Comparison of ENCODE assay signal across 18 cellular contexts in the genomic region with DNA sequence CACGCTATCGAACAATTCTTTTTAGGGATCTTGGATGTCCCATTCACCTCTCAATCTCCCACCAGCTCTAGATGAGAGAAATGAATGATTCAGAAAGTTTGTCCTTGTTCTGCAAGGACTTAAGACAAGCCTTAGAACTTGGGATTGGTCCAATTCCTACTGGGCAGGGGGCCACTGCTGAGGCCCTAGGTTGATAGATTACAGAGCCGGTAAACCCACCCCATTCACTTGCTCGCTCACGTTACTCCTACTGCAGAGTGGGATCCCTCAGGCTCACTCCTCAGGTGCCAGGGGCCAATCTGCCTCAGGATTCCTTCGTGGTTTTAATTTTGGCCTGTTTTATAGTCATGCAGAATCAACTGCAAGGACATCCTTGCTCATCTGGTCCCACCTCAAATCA. TPM values are rescaled to one million over a fixed set of nuclear protein-coding genes. Genes with fewer than 3 reads are reported as not detected.
DNase-seq lines count a peak whose midpoint lies in the region; ATAC-seq, FAIRE-seq and TF ChIP-seq lines count a peak whose summit lies in the region.
"Had no signal": no experiment of that assay in that cellular context is flagged by ENCODE, and none has a peak within 500 bp of the region (broad histone marks: within the 10 kb centered on the region; RNA-seq: fewer than 3 reads in every experiment).

No MANE protein-coding gene starts in this region.

- peaks cover 13% of the 10 kb centered on the region for H3K79me2 ChIP-seq in endothelial cell of umbilical vein (ENCODE audit: control insufficient read depth, insufficient read depth, low read length)
- H3K79me2 ChIP-seq in neural cell (replicated peaks; ENCODE audit: insufficient read depth, low read length): peaks cover 44% of the 10 kb centered on the region

- H3K9me3 ChIP-seq in cardiac muscle cell (ENCODE audit: low read depth) (no peaks in the 10 kb centered on the region), heart right ventricle (no peaks in the 10 kb centered on the region), endothelial cell of umbilical vein (replicated peaks; ENCODE audit: control insufficient read depth, insufficient read depth, low read length) (no peaks in the 10 kb centered on the region), neural cell (ENCODE audit: low read length) (no peaks in the 10 kb centered on the region), uterus (no peaks in the 10 kb centered on the region)

- TF ChIP-seq EP300 in neural cell (conservative IDR thresholded peaks at IDR 0.05; ENCODE audit: poor library complexity, severe bottlenecking): no peak

- no peak for TF ChIP-seq CTCF in cardiac muscle cell (IDR thresholded peaks at IDR 0.05; ENCODE audit: low read depth, low read length)
- no peak for TF ChIP-seq CTCF in heart right ventricle (IDR thresholded peaks at IDR 0.05)
- no peak for TF ChIP-seq CTCF in endothelial cell of umbilical vein (IDR thresholded peaks at IDR 0.05; ENCODE audit: extremely low read depth in 1 of 2, insufficient read depth in 1 of 2, low read depth in 1 of 2, low read length in 2 of 2)
- TF ChIP-seq CTCF in neural cell (IDR thresholded peaks at IDR 0.05; ENCODE audit: poor library complexity, severe bottlenecking): no peak
- TF ChIP-seq CTCF in uterus (IDR thresholded peaks at IDR 0.05): no peak

- ATAC-seq in heart right ventricle: no peak
- ATAC-seq: activated CD8-positive, alpha-beta T cell treated with anti-CD3 and anti-CD28 coated beads, Interleukin-2, amount 10 ng/mL, durations not matched to agents 7 days and 5 days had no signal

- TF ChIP-seq POLR2A in endothelial cell of umbilical vein (IDR thresholded peaks at IDR 0.05; ENCODE audit: low read depth, low read length) (no peak), uterus (IDR thresholded peaks at IDR 0.05) (no peak)

- no peak for DNase-seq in cardiac muscle cell (ENCODE audit: low read depth in 1 of 2, low spot score in 1 of 2)
- DNase-seq in heart right ventricle: no peak
- DNase-seq in endothelial cell of umbilical vein (ENCODE audit: low read depth, low spot score): peak; percentile 15
- no peak for DNase-seq in uterus
- no peak for DNase-seq in SKM-1 treated with dmso at 0.1 percent for 144 hours (lab: John Stamatoyannopoulos, UW; ENCODE audit: unreplicated experiment)
- no peak for DNase-seq in NCI-H2227 (lab: John Stamatoyannopoulos, UW; ENCODE audit: unreplicated experiment)
- no peak for DNase-seq in activated T-cell treated with anti-CD3 and anti-CD28 coated beads, Interleukin-2, amount 50 U/mL, for 48 hours
- DNase-seq: activated CD8-positive, alpha-beta T cell treated with anti-CD3 and anti-CD28 coated beads, Interleukin-2, amount 10 ng/mL, durations not matched to agents 7 days and 5 days; CD8-positive, alpha-beta memory T cell; foreskin fibroblast; Kasumi-1; NCI-H146; NCI-H510A treated with DMSO at 0.1 percent for 48 hours; occipital lobe; stimulated activated naive CD4-positive, alpha-beta T cell treated with Interleukin-2 at 50 U/mL for 16 hours had no signal

- H4K20me1 ChIP-seq in endothelial cell of umbilical vein (replicated peaks; ENCODE audit: control insufficient read depth, extremely low read depth, insufficient read depth, low read length): peaks cover 2% of the 10 kb centered on the region
- peaks cover 18% of the 10 kb centered on the region for H4K20me1 ChIP-seq in neural cell (ENCODE audit: insufficient read depth)

- no peak overlapping the region for H3K9ac ChIP-seq in endothelial cell of umbilical vein (replicated peaks; ENCODE audit: extremely low read depth, insufficient read depth, low read length)
- peak overlapping the region; percentile 85 for H3K9ac ChIP-seq in neural cell (ENCODE audit: low read length)

- no peaks in the 10 kb centered on the region for H3K9me2 ChIP-seq in neural cell (ENCODE audit: insufficient read depth, low read length)

- H3K4me2 ChIP-seq in endothelial cell of umbilical vein (ENCODE audit: insufficient read depth, low read length) (no peak overlapping the region), neural cell (ENCODE audit: low read length) (peak overlapping the region; percentile 98)

- H3K4me3 ChIP-seq in cardiac muscle cell (peak overlapping the region; percentile 93), heart right ventricle (peak overlapping the region in 1 of 10 donors; percentile 93), endothelial cell of umbilical vein (replicated peaks in 1 of 3; ENCODE audit: insufficient read depth in 1 of 3, low read depth in 1 of 3, low read length in 3 of 3) (no peak overlapping the region), neural cell (ENCODE audit: low read length) (peak overlapping the region; percentile 74), uterus (no peak overlapping the region)

- no peak for TF ChIP-seq RAD21 in neural cell (conservative IDR thresholded peaks at IDR 0.05)

- 47 to 58% methylated on average over 6 of the region's 6 CpGs for WGBS in heart right ventricle, 2 donors

- no peak for FAIRE-seq in endothelial cell of umbilical vein (lab: Jason Lieb, UNC)

- CTCF ChIA-PET in endothelial cell of umbilical vein (lab: Charles Lee): interaction anchor here (7.2 kb wide), 1 partner anchor 242 kb away, joined by 121 read pairs; no protein-coding TSS in a partner anchor

- no peaks in the 10 kb centered on the region for H3K27me3 ChIP-seq in cardiac muscle cell
- no peaks in the 10 kb centered on the region for H3K27me3 ChIP-seq in heart right ventricle
- no peaks in the 10 kb centered on the region for H3K27me3 ChIP-seq in endothelial cell of umbilical vein (ENCODE audit: control insufficient read depth in 2 of 2, insufficient read depth in 2 of 2, low read length in 2 of 2)
- H3K27me3 ChIP-seq in neural cell (ENCODE audit: insufficient read depth, low read depth, low read length): no peaks in the 10 kb centered on the region
- H3K27me3 ChIP-seq in uterus: no peaks in the 10 kb centered on the region

- no peaks in the 10 kb centered on the region for H3K9me1 ChIP-seq in endothelial cell of umbilical vein (replicated peaks; ENCODE audit: control insufficient read depth, extremely low read depth, insufficient read depth, low read length)

- POLR2A ChIA-PET in endothelial cell of umbilical vein (lab: Charles Lee): no interaction called here

- H3K4me1 ChIP-seq in cardiac muscle cell (ENCODE audit: low read depth): peaks cover 17% of the 10 kb centered on the region
- H3K4me1 ChIP-seq in heart right ventricle: peaks cover 0 to 32% (median 29%) of the 10 kb centered on the region in 9 donors
- peaks cover 12% of the 10 kb centered on the region for H3K4me1 ChIP-seq in endothelial cell of umbilical vein (ENCODE audit: control insufficient read depth, extremely low read depth, insufficient read depth, low read length)
- H3K4me1 ChIP-seq in uterus: peaks cover 0 to 5% of the 10 kb centered on the region in 2 donors

- intact Hi-C loops in heart right ventricle (cut with DNase I): loop anchor here in 6 of 10 donors (5.0 to 10.0 kb wide), 8 partner anchors 35 to 288 kb away; partner anchors contain the start of gene SERP2 (in 1 of the 6)
- intact Hi-C loops in endothelial cell of umbilical vein (cut with micrococcal nuclease): no loop called here
- intact Hi-C loops in uterus (cut with DNase I; ENCODE audit: low total_unique reads): loop anchor here (10.0 kb wide), 1 partner anchor 378 kb away; no protein-coding TSS in a partner anchor

- no TSS peak for BruUV-seq in endothelial cell of umbilical vein (replicated peaks; lab: Mats Ljungman, UMichigan)

- dilution Hi-C loops in endothelial cell of umbilical vein (cut with MboI; ENCODE audit: extremely low pct_ligation_motif_present, low sequenced_read_pairs): no loop called here

- no peak overlapping the region for H2AFZ ChIP-seq in endothelial cell of umbilical vein (ENCODE audit: low read depth, low read length)
- H2AFZ ChIP-seq in neural cell (ENCODE audit: low read depth, low read length): no peak overlapping the region

- peaks cover 7% of the 10 kb centered on the region for H3F3A ChIP-seq in neural cell (ENCODE audit: insufficient read depth, low read length, poor library complexity, severe bottlenecking)

- peak overlapping the region; percentile 98 for H3K27ac ChIP-seq in cardiac muscle cell
- H3K27ac ChIP-seq in heart right ventricle: peak overlapping the region in 1 of 10 donors; percentile 94
- H3K27ac ChIP-seq in endothelial cell of umbilical vein (ENCODE audit: insufficient read depth, low read depth, low read length): no peak overlapping the region
- no peak overlapping the region for H3K27ac ChIP-seq in neural cell (ENCODE audit: low read length)
- peak overlapping the region; percentile 38 to 100 for H3K27ac ChIP-seq in uterus
- H3K27ac ChIP-seq: VCaP had no signal

- H3K36me3 ChIP-seq in cardiac muscle cell (peaks cover 20% of the 10 kb centered on the region), heart right ventricle (peaks cover 0 to 25% (median 15%) of the 10 kb centered on the region in 9 donors), endothelial cell of umbilical vein (ENCODE audit: control insufficient read depth in 2 of 2, extremely low read depth in 1 of 2, insufficient read depth in 2 of 2, low read length in 2 of 2) (peaks cover 9 to 15% of the 10 kb centered on the region in 2 experiments), neural cell (ENCODE audit: insufficient read depth, low read length) (peaks cover 5% of the 10 kb centered on the region), uterus (no peaks in the 10 kb centered on the region)

TF ChIP-seq in endothelial cell of umbilical vein, 7 proteins besides CTCF, POLR2A, EP300 and RAD21 (continues in another document):
- no peak for TF ChIP-seq EZH2 (IDR thresholded peaks at IDR 0.05; ENCODE audit: borderline replicate concordance, low read depth, low read length, severe bottlenecking)

TF ChIP-seq in neural cell, 6 proteins besides CTCF, POLR2A, EP300 and RAD21 (continues in another document):
- TF ChIP-seq EZH2 (IDR thresholded peaks at IDR 0.05; ENCODE audit: borderline replicate concordance, insufficient read depth, low read length, poor library complexity, severe bottlenecking) (no peak), SMC3 (conservative IDR thresholded peaks at IDR 0.05; ENCODE audit: poor library complexity) (no peak)

RNA-seq across cellular contexts. Expression of gene SERP2, which starts 59.0 kb away (rescaled TPM):
- 3.5 and 8.6 TPM in 2 replicates for total RNA-seq in cardiac muscle cell
- polyA plus RNA-seq in cardiac muscle cell: 3.5 and 9.0 TPM in 2 replicates
- total RNA-seq in heart right ventricle: 10 to 100 TPM; 10.0 to 18.6 (median 11.8) TPM
- polyA plus RNA-seq in heart right ventricle: 10 to 100 TPM; 10.2 to 20.4 TPM
- total RNA-seq in endothelial cell of umbilical vein: 0.85 TPM in 1 of 2 replicates, not detected in the other
- 0.29 and 0.30 TPM in 2 replicates for polyA plus RNA-seq in endothelial cell of umbilical vein
- polyA plus RNA-seq in endothelial cell of umbilical vein (2011; cell fraction: cytosol; rRNA removed): 0.31 and 0.35 TPM in 2 replicates
- 0.20 and 0.59 TPM in 2 replicates for polyA plus RNA-seq in endothelial cell of umbilical vein (2011; cell fraction: nucleus; rRNA removed)
- 0.54 TPM in 1 of 2 replicates, not detected in the other for polyA plus RNA-seq in endothelial cell of umbilical vein (2012)
- 0.72 and 1.2 TPM in 2 replicates for polyA minus RNA-seq in endothelial cell of umbilical vein
- not detected for polyA minus RNA-seq in endothelial cell of umbilical vein (2011; cell fraction: cytosol; rRNA and poly(A)+ RNA removed)
- 1.8 TPM in 1 of 2 replicates, not detected in the other for polyA minus RNA-seq in endothelial cell of umbilical vein (2011; cell fraction: nucleus; rRNA and poly(A)+ RNA removed)
- polyA plus RNA-seq in neural cell: 14.8 and 15.4 TPM in 2 replicates
- 0.97 and 1.6 TPM in 2 replicates for polyA minus RNA-seq in neural cell
- 10 to 100 TPM in 1 of 4 donors, 1 to 10 TPM in 2, under 1 TPM in 1; 0.77 to 12.6 (median 5.9) TPM for total RNA-seq in uterus
- total RNA-seq: A172 had no signal

Comparison
In these comparisons a context has a peak if more than half of its experiments do, and no peak if none do; other contexts are left out.
1. H3K27ac ChIP-seq: peak in cardiac muscle cell (single experiment) and uterus (2 of 2); none in endothelial cell of umbilical vein (single experiment) and neural cell (single experiment).
2. H3K4me3 ChIP-seq: peak in cardiac muscle cell (single experiment) and neural cell (single experiment); none in endothelial cell of umbilical vein (0 of 3) and uterus (0 of 2).